Comparison of ENCODE assay signal across 1 cellular context in the genomic region with DNA sequence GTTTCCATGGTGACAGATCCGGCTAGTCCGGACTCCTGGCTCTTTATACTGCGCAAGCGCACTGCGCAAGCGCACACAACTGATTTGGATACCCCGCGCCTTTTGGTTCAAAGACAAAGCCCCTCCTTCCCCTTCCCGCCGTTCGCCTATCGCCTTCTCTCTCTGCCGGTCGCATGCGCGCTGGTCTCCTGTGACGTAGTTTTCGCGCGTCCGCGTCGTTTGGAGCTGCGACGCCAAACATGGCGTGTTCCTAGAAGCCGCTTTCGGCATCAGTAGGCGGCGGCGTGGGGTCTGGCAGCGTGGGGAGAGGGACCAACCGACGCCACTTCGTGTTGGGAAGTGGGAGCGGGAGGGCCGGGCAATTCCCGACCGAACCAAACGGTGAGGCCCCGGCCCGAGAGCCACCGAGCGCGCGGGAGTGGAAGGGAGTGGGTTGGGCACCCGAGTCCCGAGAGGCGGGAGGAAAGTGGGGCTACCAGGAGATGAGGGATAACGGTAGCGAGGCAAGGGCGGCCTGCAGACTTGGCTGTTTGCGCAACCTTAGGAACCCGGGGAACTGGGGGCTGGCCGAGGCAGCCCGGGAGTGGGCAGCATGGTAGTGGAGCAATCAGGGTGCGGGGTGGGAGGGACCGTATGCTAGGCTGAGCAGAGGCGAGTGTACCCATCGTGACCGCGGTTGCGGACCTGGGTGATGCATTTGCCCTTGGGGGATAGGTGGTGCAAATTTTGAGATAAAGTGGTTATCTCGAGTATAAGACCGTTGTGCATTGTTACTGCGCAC.
TF ChIP-seq lines count a peak whose summit lies in the region.

A gene (plus strand): TSS at position 215 of the 781 bp plus-strand sequence. CDS start 24,517 bp downstream, outside the sequence.

TF ChIP-seq in K562, 482 proteins besides CTCF, POLR2A, EP300 and RAD21 (continued from another document):
- TF ChIP-seq, protein P1, sequence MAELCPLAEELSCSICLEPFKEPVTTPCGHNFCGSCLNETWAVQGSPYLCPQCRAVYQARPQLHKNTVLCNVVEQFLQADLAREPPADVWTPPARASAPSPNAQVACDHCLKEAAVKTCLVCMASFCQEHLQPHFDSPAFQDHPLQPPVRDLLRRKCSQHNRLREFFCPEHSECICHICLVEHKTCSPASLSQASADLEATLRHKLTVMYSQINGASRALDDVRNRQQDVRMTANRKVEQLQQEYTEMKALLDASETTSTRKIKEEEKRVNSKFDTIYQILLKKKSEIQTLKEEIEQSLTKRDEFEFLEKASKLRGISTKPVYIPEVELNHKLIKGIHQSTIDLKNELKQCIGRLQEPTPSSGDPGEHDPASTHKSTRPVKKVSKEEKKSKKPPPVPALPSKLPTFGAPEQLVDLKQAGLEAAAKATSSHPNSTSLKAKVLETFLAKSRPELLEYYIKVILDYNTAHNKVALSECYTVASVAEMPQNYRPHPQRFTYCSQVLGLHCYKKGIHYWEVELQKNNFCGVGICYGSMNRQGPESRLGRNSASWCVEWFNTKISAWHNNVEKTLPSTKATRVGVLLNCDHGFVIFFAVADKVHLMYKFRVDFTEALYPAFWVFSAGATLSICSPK (IDR thresholded peaks at IDR 0.05; ENCODE audit: borderline replicate concordance): no peak
- peak; percentile 90 for TF ChIP-seq MEIS2 (IDR thresholded peaks at IDR 0.05; ENCODE audit: partially characterized antibody)
- no peak for TF ChIP-seq MYNN (IDR thresholded peaks at IDR 0.05)
- no peak for TF ChIP-seq MYNN (CRISPR knock-in tag; IDR thresholded peaks at IDR 0.05)
- TF ChIP-seq, protein P2, sequence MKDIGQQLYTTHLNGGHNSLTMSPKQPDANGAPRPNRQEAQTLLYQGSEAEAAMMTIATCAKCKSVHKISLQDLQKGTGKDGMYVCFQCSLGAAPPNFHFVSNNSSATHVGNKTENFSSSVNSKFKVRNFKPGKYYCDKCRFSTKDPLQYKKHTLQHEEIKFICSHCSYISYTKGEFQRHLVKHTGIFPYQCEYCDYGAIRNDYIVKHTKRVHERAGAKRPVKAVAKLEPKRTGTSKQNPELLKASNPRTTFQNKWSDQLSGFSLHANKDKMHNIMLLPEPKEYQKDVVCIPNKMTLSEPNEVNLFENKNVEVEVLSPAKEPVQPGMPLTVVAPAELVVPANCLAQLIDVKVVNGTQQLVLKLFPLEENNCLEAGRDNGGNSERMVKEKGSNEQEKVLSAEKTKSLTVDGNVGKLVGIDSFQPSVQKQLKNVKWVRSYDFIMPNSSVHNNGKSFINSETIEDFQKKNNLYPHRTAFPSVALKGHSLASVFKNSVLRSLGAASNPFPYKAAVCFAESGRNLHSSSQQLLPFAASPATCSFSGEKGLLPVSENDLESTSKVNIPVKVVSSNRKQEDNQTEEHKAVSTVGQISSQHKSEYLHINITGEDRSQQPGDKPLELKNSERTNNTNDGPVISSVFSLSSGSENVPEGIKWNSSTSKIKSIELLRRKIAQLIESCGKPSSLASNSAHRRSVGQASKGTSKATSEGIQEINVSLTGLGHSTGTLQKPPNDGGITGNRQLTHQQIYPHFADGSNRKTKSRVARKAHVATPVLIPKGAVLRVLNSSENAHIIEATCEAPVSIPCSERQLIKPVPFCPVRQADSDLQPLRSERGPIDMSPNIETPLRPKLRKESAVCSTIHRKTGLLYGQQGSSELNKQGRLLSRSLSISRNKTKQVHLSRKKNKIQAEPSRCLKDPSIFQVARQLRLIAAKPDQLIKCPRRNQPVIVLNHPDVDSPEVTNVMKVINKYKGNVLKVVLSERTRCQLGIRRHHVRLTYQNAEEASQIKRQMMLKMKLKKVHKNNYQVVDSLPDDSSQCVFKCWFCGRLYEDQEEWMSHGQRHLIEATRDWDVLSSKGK (CRISPR knock-in tag; IDR thresholded peaks at IDR 0.05): no peak
- TF ChIP-seq, protein P3, sequence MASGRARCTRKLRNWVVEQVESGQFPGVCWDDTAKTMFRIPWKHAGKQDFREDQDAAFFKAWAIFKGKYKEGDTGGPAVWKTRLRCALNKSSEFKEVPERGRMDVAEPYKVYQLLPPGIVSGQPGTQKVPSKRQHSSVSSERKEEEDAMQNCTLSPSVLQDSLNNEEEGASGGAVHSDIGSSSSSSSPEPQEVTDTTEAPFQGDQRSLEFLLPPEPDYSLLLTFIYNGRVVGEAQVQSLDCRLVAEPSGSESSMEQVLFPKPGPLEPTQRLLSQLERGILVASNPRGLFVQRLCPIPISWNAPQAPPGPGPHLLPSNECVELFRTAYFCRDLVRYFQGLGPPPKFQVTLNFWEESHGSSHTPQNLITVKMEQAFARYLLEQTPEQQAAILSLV (tag; IDR thresholded peaks at IDR 0.05): peak; percentile 70; the same call in 1 of the 2 replicates
- no peak for TF ChIP-seq HDAC3 (IDR thresholded peaks at IDR 0.05; ENCODE audit: borderline replicate concordance, partially characterized antibody)
- no peak for TF ChIP-seq THRAP3 (IDR thresholded peaks at IDR 0.05; ENCODE audit: borderline replicate concordance)
- TF ChIP-seq, protein P4, sequence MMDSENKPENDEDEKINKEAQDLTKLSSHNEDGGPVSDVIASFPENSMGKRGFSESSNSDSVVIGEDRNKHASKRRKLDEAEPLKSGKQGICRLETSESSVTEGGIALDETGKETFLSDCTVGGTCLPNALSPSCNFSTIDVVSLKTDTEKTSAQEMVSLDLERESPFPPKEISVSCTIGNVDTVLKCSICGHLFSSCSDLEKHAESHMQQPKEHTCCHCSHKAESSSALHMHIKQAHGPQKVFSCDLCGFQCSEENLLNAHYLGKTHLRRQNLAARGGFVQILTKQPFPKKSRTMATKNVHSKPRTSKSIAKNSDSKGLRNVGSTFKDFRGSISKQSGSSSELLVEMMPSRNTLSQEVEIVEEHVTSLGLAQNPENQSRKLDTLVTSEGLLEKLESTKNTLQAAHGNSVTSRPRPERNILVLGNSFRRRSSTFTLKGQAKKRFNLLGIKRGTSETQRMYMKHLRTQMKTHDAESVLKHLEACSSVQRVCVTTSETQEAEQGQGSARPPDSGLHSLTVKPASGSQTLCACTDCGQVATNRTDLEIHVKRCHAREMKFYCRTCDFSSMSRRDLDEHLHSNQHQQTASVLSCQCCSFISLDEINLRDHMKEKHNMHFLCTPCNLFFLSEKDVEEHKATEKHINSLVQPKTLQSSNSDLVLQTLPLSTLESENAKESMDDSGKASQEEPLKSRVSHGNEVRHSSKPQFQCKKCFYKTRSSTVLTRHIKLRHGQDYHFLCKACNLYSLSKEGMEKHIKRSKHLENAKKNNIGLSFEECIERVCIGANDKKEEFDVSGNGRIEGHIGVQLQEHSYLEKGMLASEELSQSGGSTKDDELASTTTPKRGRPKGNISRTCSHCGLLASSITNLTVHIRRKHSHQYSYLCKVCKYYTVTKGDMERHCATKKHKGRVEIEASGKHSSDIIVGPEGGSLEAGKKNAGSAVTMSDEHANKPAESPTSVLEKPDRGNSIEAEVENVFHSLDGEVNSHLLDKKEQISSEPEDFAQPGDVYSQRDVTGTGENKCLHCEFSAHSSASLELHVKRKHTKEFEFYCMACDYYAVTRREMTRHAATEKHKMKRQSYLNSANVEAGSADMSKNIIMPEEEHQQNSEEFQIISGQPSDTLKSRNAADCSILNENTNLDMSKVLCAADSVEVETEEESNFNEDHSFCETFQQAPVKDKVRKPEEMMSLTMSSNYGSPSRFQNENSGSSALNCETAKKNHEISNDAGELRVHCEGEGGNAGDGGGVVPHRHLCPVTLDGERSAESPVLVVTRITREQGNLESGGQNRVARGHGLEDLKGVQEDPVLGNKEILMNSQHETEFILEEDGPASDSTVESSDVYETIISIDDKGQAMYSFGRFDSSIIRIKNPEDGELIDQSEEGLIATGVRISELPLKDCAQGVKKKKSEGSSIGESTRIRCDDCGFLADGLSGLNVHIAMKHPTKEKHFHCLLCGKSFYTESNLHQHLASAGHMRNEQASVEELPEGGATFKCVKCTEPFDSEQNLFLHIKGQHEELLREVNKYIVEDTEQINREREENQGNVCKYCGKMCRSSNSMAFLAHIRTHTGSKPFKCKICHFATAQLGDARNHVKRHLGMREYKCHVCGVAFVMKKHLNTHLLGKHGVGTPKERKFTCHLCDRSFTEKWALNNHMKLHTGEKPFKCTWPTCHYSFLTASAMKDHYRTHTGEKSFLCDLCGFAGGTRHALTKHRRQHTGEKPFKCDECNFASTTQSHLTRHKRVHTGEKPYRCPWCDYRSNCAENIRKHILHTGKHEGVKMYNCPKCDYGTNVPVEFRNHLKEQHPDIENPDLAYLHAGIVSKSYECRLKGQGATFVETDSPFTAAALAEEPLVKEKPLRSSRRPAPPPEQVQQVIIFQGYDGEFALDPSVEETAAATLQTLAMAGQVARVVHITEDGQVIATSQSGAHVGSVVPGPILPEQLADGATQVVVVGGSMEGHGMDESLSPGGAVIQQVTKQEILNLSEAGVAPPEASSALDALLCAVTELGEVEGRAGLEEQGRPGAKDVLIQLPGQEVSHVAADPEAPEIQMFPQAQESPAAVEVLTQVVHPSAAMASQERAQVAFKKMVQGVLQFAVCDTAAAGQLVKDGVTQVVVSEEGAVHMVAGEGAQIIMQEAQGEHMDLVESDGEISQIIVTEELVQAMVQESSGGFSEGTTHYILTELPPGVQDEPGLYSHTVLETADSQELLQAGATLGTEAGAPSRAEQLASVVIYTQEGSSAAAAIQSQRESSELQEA (IDR thresholded peaks at IDR 0.05; ENCODE audit: low read depth): no peak
- TF ChIP-seq FOXA3 (CRISPR knock-in tag; conservative IDR thresholded peaks at IDR 0.05 in 1 of 2, IDR thresholded peaks at IDR 0.05 in 1 of 2): peak in 1 of 2 experiments; percentile 44; a peak in 1 of 4 replicates
- TF ChIP-seq ZC3H4 (CRISPR knock-in tag; IDR thresholded peaks at IDR 0.05; ENCODE audit: borderline replicate concordance): 0 out of 2 replicates have a peak, but pooled peaks have one; percentile 40
- no peak for TF ChIP-seq TFAM (CRISPR knock-in tag; conservative IDR thresholded peaks at IDR 0.05)
- TF ChIP-seq BDP1 (IDR thresholded peaks at IDR 0.05; ENCODE audit: insufficient read depth, insufficient read length): no peak
- TF ChIP-seq ZNF766 (CRISPR knock-in tag; conservative IDR thresholded peaks at IDR 0.05): peak; percentile 44; the same call in 1 of the 2 replicates
- peak; percentile 34; the same call in 1 of the 2 replicates for TF ChIP-seq ZNF77 (CRISPR knock-in tag; IDR thresholded peaks at IDR 0.05)
- no peak for TF ChIP-seq KLF10 (CRISPR knock-in tag; IDR thresholded peaks at IDR 0.05)
- TF ChIP-seq SMARCE1 (IDR thresholded peaks at IDR 0.05): no peak
- TF ChIP-seq RBM14 (IDR thresholded peaks at IDR 0.05; ENCODE audit: borderline replicate concordance, insufficient read depth, low read depth, low read length): 0 out of 2 replicates have a peak, but pooled peaks have one; percentile 42
- TF ChIP-seq CREM (IDR thresholded peaks at IDR 0.05; ENCODE audit: low read depth): peak; percentile 100
- TF ChIP-seq ERF (CRISPR knock-in tag; IDR thresholded peaks at IDR 0.05): no peak
- TF ChIP-seq, protein P5, sequence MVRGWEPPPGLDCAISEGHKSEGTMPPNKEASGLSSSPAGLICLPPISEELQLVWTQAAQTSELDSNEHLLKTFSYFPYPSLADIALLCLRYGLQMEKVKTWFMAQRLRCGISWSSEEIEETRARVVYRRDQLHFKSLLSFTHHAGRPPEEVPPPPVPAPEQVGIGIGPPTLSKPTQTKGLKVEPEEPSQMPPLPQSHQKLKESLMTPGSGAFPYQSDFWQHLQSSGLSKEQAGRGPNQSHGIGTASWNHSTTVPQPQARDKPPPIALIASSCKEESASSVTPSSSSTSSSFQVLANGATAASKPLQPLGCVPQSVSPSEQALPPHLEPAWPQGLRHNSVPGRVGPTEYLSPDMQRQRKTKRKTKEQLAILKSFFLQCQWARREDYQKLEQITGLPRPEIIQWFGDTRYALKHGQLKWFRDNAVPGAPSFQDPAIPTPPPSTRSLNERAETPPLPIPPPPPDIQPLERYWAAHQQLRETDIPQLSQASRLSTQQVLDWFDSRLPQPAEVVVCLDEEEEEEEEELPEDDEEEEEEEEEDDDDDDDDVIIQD (CRISPR knock-in tag; IDR thresholded peaks at IDR 0.05): no peak
- TF ChIP-seq ZNF263 (CRISPR knock-in tag; IDR thresholded peaks at IDR 0.05; ENCODE audit: borderline replicate concordance): no peak
- TF ChIP-seq, protein P6, sequence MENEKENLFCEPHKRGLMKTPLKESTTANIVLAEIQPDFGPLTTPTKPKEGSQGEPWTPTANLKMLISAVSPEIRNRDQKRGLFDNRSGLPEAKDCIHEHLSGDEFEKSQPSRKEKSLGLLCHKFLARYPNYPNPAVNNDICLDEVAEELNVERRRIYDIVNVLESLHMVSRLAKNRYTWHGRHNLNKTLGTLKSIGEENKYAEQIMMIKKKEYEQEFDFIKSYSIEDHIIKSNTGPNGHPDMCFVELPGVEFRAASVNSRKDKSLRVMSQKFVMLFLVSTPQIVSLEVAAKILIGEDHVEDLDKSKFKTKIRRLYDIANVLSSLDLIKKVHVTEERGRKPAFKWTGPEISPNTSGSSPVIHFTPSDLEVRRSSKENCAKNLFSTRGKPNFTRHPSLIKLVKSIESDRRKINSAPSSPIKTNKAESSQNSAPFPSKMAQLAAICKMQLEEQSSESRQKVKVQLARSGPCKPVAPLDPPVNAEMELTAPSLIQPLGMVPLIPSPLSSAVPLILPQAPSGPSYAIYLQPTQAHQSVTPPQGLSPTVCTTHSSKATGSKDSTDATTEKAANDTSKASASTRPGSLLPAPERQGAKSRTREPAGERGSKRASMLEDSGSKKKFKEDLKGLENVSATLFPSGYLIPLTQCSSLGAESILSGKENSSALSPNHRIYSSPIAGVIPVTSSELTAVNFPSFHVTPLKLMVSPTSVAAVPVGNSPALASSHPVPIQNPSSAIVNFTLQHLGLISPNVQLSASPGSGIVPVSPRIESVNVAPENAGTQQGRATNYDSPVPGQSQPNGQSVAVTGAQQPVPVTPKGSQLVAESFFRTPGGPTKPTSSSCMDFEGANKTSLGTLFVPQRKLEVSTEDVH (IDR thresholded peaks at IDR 0.05; ENCODE audit: low read depth, partially characterized antibody): peak; percentile 97
- no peak for TF ChIP-seq FUS (optimal IDR thresholded peaks at IDR 0.05; ENCODE audit: low read depth, low read length)
- TF ChIP-seq CTBP1 (IDR thresholded peaks at IDR 0.05; ENCODE audit: borderline replicate concordance): peak; percentile 65; the same call in 1 of the 2 replicates
- TF ChIP-seq ZNF12 (CRISPR knock-in tag; IDR thresholded peaks at IDR 0.05): peak; percentile 46; the same call in 1 of the 2 replicates
- TF ChIP-seq, protein P7, sequence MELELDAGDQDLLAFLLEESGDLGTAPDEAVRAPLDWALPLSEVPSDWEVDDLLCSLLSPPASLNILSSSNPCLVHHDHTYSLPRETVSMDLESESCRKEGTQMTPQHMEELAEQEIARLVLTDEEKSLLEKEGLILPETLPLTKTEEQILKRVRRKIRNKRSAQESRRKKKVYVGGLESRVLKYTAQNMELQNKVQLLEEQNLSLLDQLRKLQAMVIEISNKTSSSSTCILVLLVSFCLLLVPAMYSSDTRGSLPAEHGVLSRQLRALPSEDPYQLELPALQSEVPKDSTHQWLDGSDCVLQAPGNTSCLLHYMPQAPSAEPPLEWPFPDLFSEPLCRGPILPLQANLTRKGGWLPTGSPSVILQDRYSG (tag; conservative IDR thresholded peaks at IDR 0.05; ENCODE audit: low read depth): no peak
- TF ChIP-seq ETV5 (CRISPR knock-in tag; IDR thresholded peaks at IDR 0.05; ENCODE audit: low read depth): no peak
- TF ChIP-seq ZNF124 (CRISPR knock-in tag; IDR thresholded peaks at IDR 0.05): no peak
- TF ChIP-seq, protein P8, sequence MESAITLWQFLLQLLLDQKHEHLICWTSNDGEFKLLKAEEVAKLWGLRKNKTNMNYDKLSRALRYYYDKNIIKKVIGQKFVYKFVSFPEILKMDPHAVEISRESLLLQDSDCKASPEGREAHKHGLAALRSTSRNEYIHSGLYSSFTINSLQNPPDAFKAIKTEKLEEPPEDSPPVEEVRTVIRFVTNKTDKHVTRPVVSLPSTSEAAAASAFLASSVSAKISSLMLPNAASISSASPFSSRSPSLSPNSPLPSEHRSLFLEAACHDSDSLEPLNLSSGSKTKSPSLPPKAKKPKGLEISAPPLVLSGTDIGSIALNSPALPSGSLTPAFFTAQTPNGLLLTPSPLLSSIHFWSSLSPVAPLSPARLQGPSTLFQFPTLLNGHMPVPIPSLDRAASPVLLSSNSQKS (CRISPR knock-in tag; IDR thresholded peaks at IDR 0.05): no peak
TF ChIP-seq in K562: peak in this region for 163.
